ENCODE assay signal across 2 cellular contexts in the genomic region with DNA sequence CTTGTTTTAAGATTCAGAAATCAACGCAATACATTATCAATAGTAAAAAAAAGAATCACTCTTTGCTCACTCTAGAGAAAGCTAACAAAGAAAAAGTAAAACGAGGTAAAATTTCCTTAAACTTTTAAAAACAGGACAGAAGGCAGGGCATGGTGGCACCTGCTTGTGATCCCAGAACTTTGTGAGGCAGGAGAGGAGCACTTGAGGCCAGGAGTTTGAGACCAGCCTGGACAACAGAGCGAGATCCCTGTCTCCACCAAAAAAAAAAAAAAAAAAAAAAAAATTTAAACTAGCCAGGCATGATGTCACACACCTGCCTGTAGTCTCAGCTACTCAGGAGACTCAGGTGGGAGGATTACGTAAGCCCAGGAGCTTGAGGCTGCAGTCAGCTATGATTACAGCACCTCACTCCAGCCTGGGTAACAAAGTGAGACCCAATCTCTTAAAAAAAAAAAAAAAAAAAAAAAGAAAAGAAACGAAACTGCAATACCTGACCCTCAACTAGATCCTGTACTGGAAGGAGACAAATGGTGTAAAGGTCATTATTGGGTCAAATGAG.
A peak's percentile ranks its signal among the peaks of the same experiment; 100 is the strongest.
TF ChIP-seq lines count a peak whose summit lies in the region.

No MANE protein-coding gene starts in this region.

TF ChIP-seq in HEK293T, 16 proteins besides CTCF, POLR2A, EP300 and RAD21 (continued from another document):
- TF ChIP-seq, protein P1, sequence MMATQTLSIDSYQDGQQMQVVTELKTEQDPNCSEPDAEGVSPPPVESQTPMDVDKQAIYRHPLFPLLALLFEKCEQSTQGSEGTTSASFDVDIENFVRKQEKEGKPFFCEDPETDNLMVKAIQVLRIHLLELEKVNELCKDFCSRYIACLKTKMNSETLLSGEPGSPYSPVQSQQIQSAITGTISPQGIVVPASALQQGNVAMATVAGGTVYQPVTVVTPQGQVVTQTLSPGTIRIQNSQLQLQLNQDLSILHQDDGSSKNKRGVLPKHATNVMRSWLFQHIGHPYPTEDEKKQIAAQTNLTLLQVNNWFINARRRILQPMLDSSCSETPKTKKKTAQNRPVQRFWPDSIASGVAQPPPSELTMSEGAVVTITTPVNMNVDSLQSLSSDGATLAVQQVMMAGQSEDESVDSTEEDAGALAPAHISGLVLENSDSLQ (IDR thresholded peaks at IDR 0.05), result no peak
TF ChIP-seq in HEK293T: peak in this region for 1.

TF ChIP-seq in HepG2, 621 proteins besides CTCF, POLR2A, EP300 and RAD21 (continued from another document):
- TF ChIP-seq, protein P2, sequence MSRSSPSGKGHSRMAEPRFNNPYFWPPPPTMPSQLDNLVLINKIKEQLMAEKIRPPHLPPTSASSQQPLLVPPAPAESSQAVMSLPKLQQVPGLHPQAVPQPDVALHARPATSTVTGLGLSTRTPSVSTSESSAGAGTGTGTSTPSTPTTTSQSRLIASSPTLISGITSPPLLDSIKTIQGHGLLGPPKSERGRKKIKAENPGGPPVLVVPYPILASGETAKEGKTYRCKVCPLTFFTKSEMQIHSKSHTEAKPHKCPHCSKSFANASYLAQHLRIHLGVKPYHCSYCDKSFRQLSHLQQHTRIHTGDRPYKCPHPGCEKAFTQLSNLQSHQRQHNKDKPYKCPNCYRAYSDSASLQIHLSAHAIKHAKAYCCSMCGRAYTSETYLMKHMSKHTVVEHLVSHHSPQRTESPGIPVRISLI (CRISPR knock-in tag; IDR thresholded peaks at IDR 0.05; ENCODE audit: borderline replicate concordance), result peak; percentile 33; the same call in 1 of the 2 replicates
- TF ChIP-seq CEBPB (IDR thresholded peaks at IDR 0.05; ENCODE audit: borderline replicate concordance, low read depth, low read length) (peak; percentile 56; the same call in 1 of the 2 replicates), ATF7 (IDR thresholded peaks at IDR 0.05) (peak; percentile 22; the same call in 1 of the 2 replicates), ATF7 (CRISPR knock-in tag; IDR thresholded peaks at IDR 0.05) (no peak), ZNF121 (CRISPR knock-in tag; IDR thresholded peaks at IDR 0.05) (peak; percentile 58; the same call in 1 of the 2 replicates), NR2F6 (IDR thresholded peaks at IDR 0.05) (no peak), NR2F6 (CRISPR knock-in tag; IDR thresholded peaks at IDR 0.05) (no peak), RARA (CRISPR knock-in tag; IDR thresholded peaks at IDR 0.05) (peak; percentile 49; the same call in 1 of the 2 replicates)
- TF ChIP-seq, protein P3, sequence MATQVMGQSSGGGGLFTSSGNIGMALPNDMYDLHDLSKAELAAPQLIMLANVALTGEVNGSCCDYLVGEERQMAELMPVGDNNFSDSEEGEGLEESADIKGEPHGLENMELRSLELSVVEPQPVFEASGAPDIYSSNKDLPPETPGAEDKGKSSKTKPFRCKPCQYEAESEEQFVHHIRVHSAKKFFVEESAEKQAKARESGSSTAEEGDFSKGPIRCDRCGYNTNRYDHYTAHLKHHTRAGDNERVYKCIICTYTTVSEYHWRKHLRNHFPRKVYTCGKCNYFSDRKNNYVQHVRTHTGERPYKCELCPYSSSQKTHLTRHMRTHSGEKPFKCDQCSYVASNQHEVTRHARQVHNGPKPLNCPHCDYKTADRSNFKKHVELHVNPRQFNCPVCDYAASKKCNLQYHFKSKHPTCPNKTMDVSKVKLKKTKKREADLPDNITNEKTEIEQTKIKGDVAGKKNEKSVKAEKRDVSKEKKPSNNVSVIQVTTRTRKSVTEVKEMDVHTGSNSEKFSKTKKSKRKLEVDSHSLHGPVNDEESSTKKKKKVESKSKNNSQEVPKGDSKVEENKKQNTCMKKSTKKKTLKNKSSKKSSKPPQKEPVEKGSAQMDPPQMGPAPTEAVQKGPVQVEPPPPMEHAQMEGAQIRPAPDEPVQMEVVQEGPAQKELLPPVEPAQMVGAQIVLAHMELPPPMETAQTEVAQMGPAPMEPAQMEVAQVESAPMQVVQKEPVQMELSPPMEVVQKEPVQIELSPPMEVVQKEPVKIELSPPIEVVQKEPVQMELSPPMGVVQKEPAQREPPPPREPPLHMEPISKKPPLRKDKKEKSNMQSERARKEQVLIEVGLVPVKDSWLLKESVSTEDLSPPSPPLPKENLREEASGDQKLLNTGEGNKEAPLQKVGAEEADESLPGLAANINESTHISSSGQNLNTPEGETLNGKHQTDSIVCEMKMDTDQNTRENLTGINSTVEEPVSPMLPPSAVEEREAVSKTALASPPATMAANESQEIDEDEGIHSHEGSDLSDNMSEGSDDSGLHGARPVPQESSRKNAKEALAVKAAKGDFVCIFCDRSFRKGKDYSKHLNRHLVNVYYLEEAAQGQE (IDR thresholded peaks at IDR 0.05; ENCODE audit: borderline replicate concordance in 1 of 2, low read depth in 1 of 2, low read length in 2 of 2), result no peak
